In the genomic region with DNA sequence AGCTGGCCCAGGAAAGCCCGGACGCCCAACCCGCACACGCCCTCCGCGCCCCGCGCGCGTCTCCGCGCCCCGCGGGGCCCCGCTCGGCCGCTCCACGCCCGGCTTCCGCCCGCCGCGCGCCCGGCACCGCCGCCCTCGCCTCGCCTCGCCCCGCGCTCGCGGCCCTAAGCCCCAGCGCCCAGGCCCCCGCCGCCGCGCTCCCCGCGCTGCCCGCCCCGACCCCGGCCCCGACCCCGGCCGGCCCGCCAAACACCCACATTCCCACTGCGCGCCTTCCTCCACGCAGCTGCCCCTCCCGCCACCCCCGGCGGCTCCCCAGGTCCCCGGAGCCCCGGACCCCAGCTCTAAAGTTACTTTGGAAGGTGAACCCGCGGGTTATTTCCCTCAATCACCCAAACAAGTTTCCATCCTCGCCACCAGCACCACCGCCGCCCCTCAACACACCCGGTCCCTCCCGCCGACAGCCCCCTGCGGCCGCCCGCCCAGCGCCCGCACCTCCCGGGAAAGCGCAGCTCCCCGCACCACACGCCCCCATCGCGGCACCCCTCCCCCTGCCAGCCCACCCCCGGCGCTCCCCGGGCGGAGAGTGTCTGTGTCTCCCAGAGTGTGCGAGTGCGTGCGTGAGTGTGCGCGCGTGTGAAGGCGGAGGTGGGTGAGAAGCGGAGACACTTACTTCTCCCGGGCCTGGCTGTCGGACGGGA, we compare ENCODE assay signal across 1 cellular context.
TF ChIP-seq lines count a peak whose summit lies in the region.

No MANE protein-coding gene starts in this region.

TF ChIP-seq in GM23338, 12 proteins besides CTCF, POLR2A, EP300 and RAD21 (continued from another document):
- TF ChIP-seq, protein P1, sequence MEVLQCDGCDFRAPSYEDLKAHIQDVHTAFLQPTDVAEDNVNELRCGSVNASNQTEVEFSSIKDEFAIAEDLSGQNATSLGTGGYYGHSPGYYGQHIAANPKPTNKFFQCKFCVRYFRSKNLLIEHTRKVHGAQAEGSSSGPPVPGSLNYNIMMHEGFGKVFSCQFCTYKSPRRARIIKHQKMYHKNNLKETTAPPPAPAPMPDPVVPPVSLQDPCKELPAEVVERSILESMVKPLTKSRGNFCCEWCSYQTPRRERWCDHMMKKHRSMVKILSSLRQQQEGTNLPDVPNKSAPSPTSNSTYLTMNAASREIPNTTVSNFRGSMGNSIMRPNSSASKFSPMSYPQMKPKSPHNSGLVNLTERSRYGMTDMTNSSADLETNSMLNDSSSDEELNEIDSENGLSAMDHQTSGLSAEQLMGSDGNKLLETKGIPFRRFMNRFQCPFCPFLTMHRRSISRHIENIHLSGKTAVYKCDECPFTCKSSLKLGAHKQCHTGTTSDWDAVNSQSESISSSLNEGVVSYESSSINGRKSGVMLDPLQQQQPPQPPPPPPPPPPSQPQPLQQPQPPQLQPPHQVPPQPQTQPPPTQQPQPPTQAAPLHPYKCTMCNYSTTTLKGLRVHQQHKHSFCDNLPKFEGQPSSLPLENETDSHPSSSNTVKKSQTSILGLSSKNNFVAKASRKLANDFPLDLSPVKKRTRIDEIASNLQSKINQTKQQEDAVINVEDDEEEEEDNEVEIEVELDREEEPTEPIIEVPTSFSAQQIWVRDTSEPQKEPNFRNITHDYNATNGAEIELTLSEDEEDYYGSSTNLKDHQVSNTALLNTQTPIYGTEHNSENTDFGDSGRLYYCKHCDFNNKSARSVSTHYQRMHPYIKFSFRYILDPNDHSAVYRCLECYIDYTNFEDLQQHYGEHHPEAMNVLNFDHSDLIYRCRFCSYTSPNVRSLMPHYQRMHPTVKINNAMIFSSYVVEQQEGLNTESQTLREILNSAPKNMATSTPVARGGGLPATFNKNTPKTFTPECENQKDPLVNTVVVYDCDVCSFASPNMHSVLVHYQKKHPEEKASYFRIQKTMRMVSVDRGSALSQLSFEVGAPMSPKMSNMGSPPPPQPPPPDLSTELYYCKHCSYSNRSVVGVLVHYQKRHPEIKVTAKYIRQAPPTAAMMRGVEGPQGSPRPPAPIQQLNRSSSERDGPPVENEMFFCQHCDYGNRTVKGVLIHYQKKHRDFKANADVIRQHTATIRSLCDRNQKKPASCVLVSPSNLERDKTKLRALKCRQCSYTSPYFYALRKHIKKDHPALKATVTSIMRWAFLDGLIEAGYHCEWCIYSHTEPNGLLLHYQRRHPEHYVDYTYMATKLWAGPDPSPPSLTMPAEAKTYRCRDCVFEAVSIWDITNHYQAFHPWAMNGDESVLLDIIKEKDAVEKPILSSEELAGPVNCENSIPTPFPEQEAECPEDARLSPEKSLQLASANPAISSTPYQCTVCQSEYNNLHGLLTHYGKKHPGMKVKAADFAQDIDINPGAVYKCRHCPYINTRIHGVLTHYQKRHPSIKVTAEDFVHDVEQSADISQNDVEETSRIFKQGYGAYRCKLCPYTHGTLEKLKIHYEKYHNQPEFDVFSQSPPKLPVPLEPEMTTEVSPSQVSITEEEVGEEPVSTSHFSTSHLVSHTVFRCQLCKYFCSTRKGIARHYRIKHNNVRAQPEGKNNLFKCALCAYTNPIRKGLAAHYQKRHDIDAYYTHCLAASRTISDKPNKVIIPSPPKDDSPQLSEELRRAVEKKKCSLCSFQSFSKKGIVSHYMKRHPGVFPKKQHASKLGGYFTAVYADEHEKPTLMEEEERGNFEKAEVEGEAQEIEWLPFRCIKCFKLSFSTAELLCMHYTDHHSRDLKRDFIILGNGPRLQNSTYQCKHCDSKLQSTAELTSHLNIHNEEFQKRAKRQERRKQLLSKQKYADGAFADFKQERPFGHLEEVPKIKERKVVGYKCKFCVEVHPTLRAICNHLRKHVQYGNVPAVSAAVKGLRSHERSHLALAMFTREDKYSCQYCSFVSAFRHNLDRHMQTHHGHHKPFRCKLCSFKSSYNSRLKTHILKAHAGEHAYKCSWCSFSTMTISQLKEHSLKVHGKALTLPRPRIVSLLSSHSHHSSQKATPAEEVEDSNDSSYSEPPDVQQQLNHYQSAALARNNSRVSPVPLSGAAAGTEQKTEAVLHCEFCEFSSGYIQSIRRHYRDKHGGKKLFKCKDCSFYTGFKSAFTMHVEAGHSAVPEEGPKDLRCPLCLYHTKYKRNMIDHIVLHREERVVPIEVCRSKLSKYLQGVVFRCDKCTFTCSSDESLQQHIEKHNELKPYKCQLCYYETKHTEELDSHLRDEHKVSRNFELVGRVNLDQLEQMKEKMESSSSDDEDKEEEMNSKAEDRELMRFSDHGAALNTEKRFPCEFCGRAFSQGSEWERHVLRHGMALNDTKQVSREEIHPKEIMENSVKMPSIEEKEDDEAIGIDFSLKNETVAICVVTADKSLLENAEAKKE (CRISPR knock-in tag; IDR thresholded peaks at IDR 0.05): no peak
- TF ChIP-seq ZNF114 (CRISPR knock-in tag; IDR thresholded peaks at IDR 0.05) (no peak), NANOG (IDR thresholded peaks at IDR 0.05; ENCODE audit: borderline replicate concordance) (no peak)
